18 cellular contexts compared by ENCODE assay signal in genomic region chr10:120426306-120426705, GRCh38. TPM values are rescaled to one million over a fixed set of nuclear protein-coding genes. Genes with fewer than 3 reads are reported as not detected.
DNase-seq lines count a peak whose midpoint lies in the region; ATAC-seq, FAIRE-seq and TF ChIP-seq lines count a peak whose summit lies in the region.
"Had no signal": no experiment of that assay in that cellular context is flagged by ENCODE, and none has a peak within 500 bp of the region (broad histone marks: within the 10 kb centered on the region; RNA-seq: fewer than 3 reads in every experiment).

No MANE protein-coding gene starts in this region.

- peak overlapping the region; percentile 20 for H3K9ac ChIP-seq in astrocyte (ENCODE audit: low read length)

- H3K9me3 Mint-ChIP-seq in astrocyte (ENCODE audit: unreplicated experiment), result peaks cover 2% of the 10 kb centered on the region
- H3K9me3 Mint-ChIP-seq in activated T-cell treated with anti-CD3 and anti-CD28 coated beads, Interleukin-2, amount 50 U/mL, for 24 hours, result no peaks in the 10 kb centered on the region
- H3K9me3 Mint-ChIP-seq: GM23338 had no signal

- TF ChIP-seq CTCF in astrocyte (IDR thresholded peaks at IDR 0.05; ENCODE audit: insufficient read depth, low read depth, low read length) (no peak), heart left ventricle (IDR thresholded peaks at IDR 0.05) (no peak), prostate gland (IDR thresholded peaks at IDR 0.05) (no peak)

- 51 to 67% (median 57%) methylated on average over 3 of the region's 3 CpGs for WGBS in heart left ventricle, 4 donors
- 89% methylated on average over 3 of the region's 3 CpGs for WGBS in prostate gland

- H3K4me1 Mint-ChIP-seq in astrocyte (ENCODE audit: low read depth, unreplicated experiment), result peaks cover 40% of the 10 kb centered on the region
- H3K4me1 Mint-ChIP-seq in activated T-cell treated with anti-CD3 and anti-CD28 coated beads, Interleukin-2, amount 50 U/mL, for 24 hours (ENCODE audit: low read depth), result peaks cover under 1% of the 10 kb centered on the region
- H3K4me1 Mint-ChIP-seq: CD14-positive monocyte had no signal

- H3K4me1 ChIP-seq in astrocyte (ENCODE audit: insufficient read depth, low read length) (peaks cover 41% of the 10 kb centered on the region), heart left ventricle (no peaks in the 10 kb centered on the region), prostate gland (replicated peaks) (no peaks in the 10 kb centered on the region)

- DNase-seq in EH (ENCODE audit: low read depth) (peak; percentile 82), NCI-H226 (peak; percentile 35), astrocyte (ENCODE audit: low read depth) (peak; percentile 84), kidney tubule cell (ENCODE audit: low spot score) (peak; percentile 20), heart left ventricle (no peak), NCI-H187 treated with DMSO at 0.1 percent for 48 hours (lab: John Stamatoyannopoulos, UW) (no peak), prostate gland (ENCODE audit: low spot score) (no peak)
- no peak for DNase-seq in activated T-cell treated with anti-CD3 and anti-CD28 coated beads, Interleukin-2, amount 50 U/mL, for 24 hours
- DNase-seq: COR-L47, KG1, NCI-H1092, NCI-H510A treated with DMSO at 0.1 percent for 48 hours, RPMI8226 had no signal

- H3K27ac Mint-ChIP-seq in astrocyte (ENCODE audit: unreplicated experiment), result peak overlapping the region; percentile 71
- no peak overlapping the region for H3K27ac Mint-ChIP-seq in activated T-cell treated with anti-CD3 and anti-CD28 coated beads, Interleukin-2, amount 50 U/mL, for 24 hours
- H3K27ac Mint-ChIP-seq: GM23338 had no signal

- H3K9me3 ChIP-seq in astrocyte (ENCODE audit: insufficient read depth, low read depth, low read length) (no peaks in the 10 kb centered on the region), heart left ventricle (no peaks in the 10 kb centered on the region), prostate gland (no peaks in the 10 kb centered on the region)

- H3K4me3 ChIP-seq in astrocyte (ENCODE audit: insufficient read depth, low read depth, low read length), result no peak overlapping the region
- H3K4me3 ChIP-seq in heart left ventricle, result no peak overlapping the region
- H3K4me3 ChIP-seq in prostate gland, result no peak overlapping the region
- H3K4me3 ChIP-seq: GM23338 had no signal

- ATAC-seq in heart left ventricle, result no peak
- ATAC-seq: GM23338 had no signal

- no peaks in the 10 kb centered on the region for H3K79me2 ChIP-seq in astrocyte (ENCODE audit: insufficient read depth, low read length)

- H3K27ac ChIP-seq in astrocyte (ENCODE audit: low read depth, low read length) (peak overlapping the region; percentile 59), heart left ventricle (no peak overlapping the region), prostate gland (no peak overlapping the region)
- H3K27ac ChIP-seq: HL-60 had no signal

- TF ChIP-seq POLR2A in heart left ventricle (IDR thresholded peaks at IDR 0.05) (no peak), prostate gland (IDR thresholded peaks at IDR 0.05) (no peak)

- H3K27me3 Mint-ChIP-seq in astrocyte (ENCODE audit: low read depth, unreplicated experiment), result peaks cover 2% of the 10 kb centered on the region
- peaks cover 16% of the 10 kb centered on the region for H3K27me3 Mint-ChIP-seq in activated T-cell treated with anti-CD3 and anti-CD28 coated beads, Interleukin-2, amount 50 U/mL, for 24 hours

- FAIRE-seq in astrocyte (lab: Jason Lieb, UNC), result no peak
- FAIRE-seq: A204.1, G401.6 had no signal

- H3K4me3 Mint-ChIP-seq in astrocyte (ENCODE audit: unreplicated experiment), result no peak overlapping the region
- no peak overlapping the region for H3K4me3 Mint-ChIP-seq in activated T-cell treated with anti-CD3 and anti-CD28 coated beads, Interleukin-2, amount 50 U/mL, for 24 hours
- H3K4me3 Mint-ChIP-seq: CD14-positive monocyte, GM23338 had no signal

- intact Hi-C loops in heart left ventricle (cut with DNase I), result loop anchor here in 1 of 10 donors (10.0 kb wide), 1 partner anchor 308 kb away; no protein-coding TSS in a partner anchor
- intact Hi-C loops in prostate gland (cut with DNase I), result no loop called here

- no peaks in the 10 kb centered on the region for H3K36me3 ChIP-seq in astrocyte (ENCODE audit: insufficient read depth, low read length)
- H3K36me3 ChIP-seq in heart left ventricle, result no peaks in the 10 kb centered on the region
- no peaks in the 10 kb centered on the region for H3K36me3 ChIP-seq in prostate gland

- peak overlapping the region; percentile 36 for H3K4me2 ChIP-seq in astrocyte (ENCODE audit: low read length)
- H3K4me2 ChIP-seq: GM23338 had no signal

- H2AFZ ChIP-seq in astrocyte (ENCODE audit: low read depth, low read length), result no peak overlapping the region
- H2AFZ ChIP-seq: GM23338 had no signal

- H3K27me3 ChIP-seq in astrocyte (ENCODE audit: insufficient read depth, low read length) (no peaks in the 10 kb centered on the region), heart left ventricle (peaks cover 0 to 7% (median 2%) of the 10 kb centered on the region in 9 donors), prostate gland (replicated peaks; ENCODE audit: insufficient read depth) (no peaks in the 10 kb centered on the region)

- H3K36me3 Mint-ChIP-seq in astrocyte (ENCODE audit: low read depth, unreplicated experiment), result no peaks in the 10 kb centered on the region
- no peaks in the 10 kb centered on the region for H3K36me3 Mint-ChIP-seq in activated T-cell treated with anti-CD3 and anti-CD28 coated beads, Interleukin-2, amount 50 U/mL, for 24 hours (ENCODE audit: low read depth)
- H3K36me3 Mint-ChIP-seq: CD14-positive monocyte had no signal

- no peaks in the 10 kb centered on the region for H4K20me1 ChIP-seq in astrocyte (ENCODE audit: insufficient read depth, low read length)

RNA-seq across cellular contexts. Expression of gene PLPP4, which starts 30.7 kb away (rescaled TPM):
- total RNA-seq in astrocyte (44.1 and 45.1 TPM in 2 replicates), heart left ventricle (under 1 TPM in 1 of 9 donors, not detected in 8; 0.29 TPM), prostate gland (10 to 100 TPM in 1 of 2 donors, under 1 TPM in 1; 0.27 to 61.3 TPM)
- not detected for polyA plus RNA-seq in heart left ventricle
- polyA plus RNA-seq: CD14-positive monocyte had no signal

Comparison
In these comparisons a context has a peak if more than half of its experiments do, and no peak if none do; other contexts are left out.
1. DNase-seq: peak in EH (single experiment), NCI-H226 (single experiment), astrocyte (single experiment) and kidney tubule cell (single experiment); none in heart left ventricle (0 of 5), activated T-cell treated with anti-CD3 and anti-CD28 coated beads, Interleukin-2, amount 50 U/mL, for 24 hours (single experiment), NCI-H187 treated with DMSO at 0.1 percent for 48 hours (single experiment) and prostate gland (single experiment).